Comparison of ENCODE assay signal across 1 cellular context in the genomic region with DNA sequence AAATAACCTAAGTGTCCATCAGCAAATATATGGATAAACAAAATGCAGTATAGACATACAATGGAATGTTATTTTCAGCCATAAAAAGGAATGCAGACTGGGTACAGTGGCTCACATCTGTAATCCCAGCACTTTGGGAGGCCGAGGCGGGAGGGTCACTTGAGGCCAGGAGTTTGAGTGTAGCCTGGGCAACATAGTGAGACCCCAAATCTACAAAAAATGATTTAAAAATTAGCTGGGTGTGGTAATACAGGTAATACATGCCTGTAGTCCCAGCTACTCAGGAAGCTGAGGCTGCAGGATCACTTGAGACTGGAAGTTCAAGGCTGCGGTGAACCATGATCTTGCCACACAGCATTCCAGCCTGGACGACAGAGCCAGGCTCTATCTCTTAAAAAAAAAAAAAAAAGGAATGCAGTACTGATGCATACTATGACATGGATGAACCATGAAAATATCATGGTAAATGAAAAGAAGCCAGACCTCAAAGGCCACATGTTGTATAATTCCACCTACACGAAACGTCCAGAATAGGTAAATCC.
TF ChIP-seq lines count a peak whose summit lies in the region.

No MANE protein-coding gene starts in this region.

TF ChIP-seq in WTC11, 78 proteins besides CTCF, POLR2A, EP300 and RAD21 (continued from another document):
- TF ChIP-seq, protein P1, sequence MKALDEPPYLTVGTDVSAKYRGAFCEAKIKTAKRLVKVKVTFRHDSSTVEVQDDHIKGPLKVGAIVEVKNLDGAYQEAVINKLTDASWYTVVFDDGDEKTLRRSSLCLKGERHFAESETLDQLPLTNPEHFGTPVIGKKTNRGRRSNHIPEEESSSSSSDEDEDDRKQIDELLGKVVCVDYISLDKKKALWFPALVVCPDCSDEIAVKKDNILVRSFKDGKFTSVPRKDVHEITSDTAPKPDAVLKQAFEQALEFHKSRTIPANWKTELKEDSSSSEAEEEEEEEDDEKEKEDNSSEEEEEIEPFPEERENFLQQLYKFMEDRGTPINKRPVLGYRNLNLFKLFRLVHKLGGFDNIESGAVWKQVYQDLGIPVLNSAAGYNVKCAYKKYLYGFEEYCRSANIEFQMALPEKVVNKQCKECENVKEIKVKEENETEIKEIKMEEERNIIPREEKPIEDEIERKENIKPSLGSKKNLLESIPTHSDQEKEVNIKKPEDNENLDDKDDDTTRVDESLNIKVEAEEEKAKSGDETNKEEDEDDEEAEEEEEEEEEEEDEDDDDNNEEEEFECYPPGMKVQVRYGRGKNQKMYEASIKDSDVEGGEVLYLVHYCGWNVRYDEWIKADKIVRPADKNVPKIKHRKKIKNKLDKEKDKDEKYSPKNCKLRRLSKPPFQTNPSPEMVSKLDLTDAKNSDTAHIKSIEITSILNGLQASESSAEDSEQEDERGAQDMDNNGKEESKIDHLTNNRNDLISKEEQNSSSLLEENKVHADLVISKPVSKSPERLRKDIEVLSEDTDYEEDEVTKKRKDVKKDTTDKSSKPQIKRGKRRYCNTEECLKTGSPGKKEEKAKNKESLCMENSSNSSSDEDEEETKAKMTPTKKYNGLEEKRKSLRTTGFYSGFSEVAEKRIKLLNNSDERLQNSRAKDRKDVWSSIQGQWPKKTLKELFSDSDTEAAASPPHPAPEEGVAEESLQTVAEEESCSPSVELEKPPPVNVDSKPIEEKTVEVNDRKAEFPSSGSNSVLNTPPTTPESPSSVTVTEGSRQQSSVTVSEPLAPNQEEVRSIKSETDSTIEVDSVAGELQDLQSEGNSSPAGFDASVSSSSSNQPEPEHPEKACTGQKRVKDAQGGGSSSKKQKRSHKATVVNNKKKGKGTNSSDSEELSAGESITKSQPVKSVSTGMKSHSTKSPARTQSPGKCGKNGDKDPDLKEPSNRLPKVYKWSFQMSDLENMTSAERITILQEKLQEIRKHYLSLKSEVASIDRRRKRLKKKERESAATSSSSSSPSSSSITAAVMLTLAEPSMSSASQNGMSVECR (CRISPR knock-in tag; IDR thresholded peaks at IDR 0.05; ENCODE audit: borderline replicate concordance), result no peak
- TF ChIP-seq, protein P2, sequence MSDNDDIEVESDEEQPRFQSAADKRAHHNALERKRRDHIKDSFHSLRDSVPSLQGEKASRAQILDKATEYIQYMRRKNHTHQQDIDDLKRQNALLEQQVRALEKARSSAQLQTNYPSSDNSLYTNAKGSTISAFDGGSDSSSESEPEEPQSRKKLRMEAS (CRISPR knock-in tag; IDR thresholded peaks at IDR 0.05), result no peak
TF ChIP-seq in WTC11: peak in this region for 1.
